10 cellular contexts compared by ENCODE assay signal in genomic region chr6:8082954-8083858, GRCh38. TPM values are rescaled to one million over a fixed set of nuclear protein-coding genes. Genes with fewer than 3 reads are reported as not detected.
DNase-seq lines count a peak whose midpoint lies in the region; ATAC-seq, FAIRE-seq and TF ChIP-seq lines count a peak whose summit lies in the region.
"Had no signal": no experiment of that assay in that cellular context is flagged by ENCODE, and none has a peak within 500 bp of the region (broad histone marks: within the 10 kb centered on the region; RNA-seq: fewer than 3 reads in every experiment).

No MANE protein-coding gene starts in this region.

- in situ Hi-C loops in astrocyte of the cerebellum (cut with HindIII; ENCODE audit: low sequenced_read_pairs) (no loop called here), HepG2 (cut with HindIII; ENCODE audit: extremely low pct_ligation_motif_present, low pct_unique_long_range_greater_than_20kb) (no loop called here)

- TF ChIP-seq EP300 in HepG2 (IDR thresholded peaks at IDR 0.05; ENCODE audit: low read depth in 2 of 2, low read length in 2 of 2), result no peak
- TF ChIP-seq EP300 in HepG2 (CRISPR knock-in tag; IDR thresholded peaks at IDR 0.05; ENCODE audit: borderline replicate concordance), result no peak

- H3K27ac ChIP-seq in AG04450 (ENCODE audit: low read depth, low read length), result peak overlapping the region; percentile 73
- peak overlapping the region; percentile 85 for H3K27ac ChIP-seq in HepG2 (ENCODE audit: extremely low read length, insufficient read depth, low read length)

- H3K4me1 ChIP-seq in HepG2 (ENCODE audit: insufficient read depth, low read length), result peaks cover 76% of the 10 kb centered on the region

- POLR2A ChIA-PET in AG04450 (lab: Yijun Ruan, JAX), result no interaction called here
- POLR2A ChIA-PET in HepG2 (lab: Yijun Ruan, JAX), result interaction anchor here (1.4 to 2.4 kb wide), 3 partner anchors 18 to 19 kb away, joined by 4 to 72 read pairs (median 10); partner anchors contain the start of genes BLOC1S5 and EEF1E1

- DNase-seq in AG04450 (ENCODE audit: low read depth, low spot score), result peak; percentile 59
- DNase-seq in HPDE6-E6E7 (ENCODE audit: extremely low spot score), result peak; percentile 79
- DNase-seq in astrocyte of the cerebellum (ENCODE audit: low read depth), result peak; percentile 49
- no peak for DNase-seq in HepG2 (ENCODE audit: low spot score)
- DNase-seq in mesothelial cell of epicardium (ENCODE audit: low spot score in 2 of 2, unreplicated experiment in 2 of 2), result no peak
- no peak for DNase-seq in stimulated activated naive CD4-positive, alpha-beta T cell (lab: John Stamatoyannopoulos, UW)
- DNase-seq: natural killer cell had no signal

- no peak overlapping the region for H3K27ac Mint-ChIP-seq in mesothelial cell of epicardium
- H3K27ac Mint-ChIP-seq: natural killer cell had no signal

- no peak overlapping the region for H3K4me3 ChIP-seq in AG04450 (ENCODE audit: low read depth, low read length)
- no peak overlapping the region for H3K4me3 ChIP-seq in astrocyte of the cerebellum (ENCODE audit: low read depth, low read length)
- no peak overlapping the region for H3K4me3 ChIP-seq in HepG2 (replicated peaks in 1 of 3; ENCODE audit: insufficient read depth in 1 of 3, low read depth in 2 of 3, low read length in 3 of 3)
- H3K4me3 ChIP-seq: GM12878 had no signal

- 55% methylated on average over 11 of the region's 11 CpGs for WGBS in HepG2 (ENCODE audit: low lambda C conversion rate)

- H3K4me2 ChIP-seq in HepG2 (ENCODE audit: low read depth, low read length), result peak overlapping the region; percentile 9; the same call in 1 of the 2 replicates

- H2AFZ ChIP-seq in HepG2 (ENCODE audit: low read length), result no peak overlapping the region

- no peak for FAIRE-seq in HepG2 (lab: Jason Lieb, UNC)
- FAIRE-seq: GM12878 had no signal

- no peak for TF ChIP-seq POLR2A in HepG2 (IDR thresholded peaks at IDR 0.05; ENCODE audit: insufficient read depth in 1 of 2, low read depth in 2 of 2, low read length in 2 of 2)

- H3K36me3 Mint-ChIP-seq in mesothelial cell of epicardium, result peaks cover 28% of the 10 kb centered on the region

- CTCF ChIA-PET in AG04450 (lab: Charles Lee) (no interaction called here), HepG2 (lab: Yijun Ruan, JAX; ENCODE audit: low intra/inter-chr PET ratio, low total read pairs) (no interaction called here)

- no peaks in the 10 kb centered on the region for H3K27me3 ChIP-seq in AG04450 (ENCODE audit: control insufficient read depth, insufficient read depth, low read length)
- no peaks in the 10 kb centered on the region for H3K27me3 ChIP-seq in HepG2 (ENCODE audit: control insufficient read depth in 1 of 2, insufficient read depth in 2 of 2, low read length in 2 of 2)

- H3K36me3 ChIP-seq in HepG2 (replicated peaks in 1 of 2; ENCODE audit: control insufficient read depth in 1 of 2, insufficient read depth in 2 of 2, low read length in 2 of 2), result peaks cover 10 to 30% of the 10 kb centered on the region in 2 experiments

- no peak overlapping the region; the same call in 1 of the 2 replicates for H3K9ac ChIP-seq in HepG2 (ENCODE audit: insufficient read depth, low read depth, low read length)

- H3K4me3 Mint-ChIP-seq in mesothelial cell of epicardium, result no peak overlapping the region
- H3K4me3 Mint-ChIP-seq: natural killer cell had no signal

- no peak for TF ChIP-seq RAD21 in HepG2 (CRISPR knock-in tag; IDR thresholded peaks at IDR 0.05)

- no peak for ATAC-seq in HepG2
- no peak for ATAC-seq in HG03432 (IDR thresholded peaks at IDR 0.05; ENCODE audit: unreplicated experiment)
- ATAC-seq in HG03045 (IDR thresholded peaks at IDR 0.05; ENCODE audit: unreplicated experiment), result no peak
- ATAC-seq: GM12878, natural killer cell had no signal

- H3K9me3 Mint-ChIP-seq in mesothelial cell of epicardium, result peaks cover 7% of the 10 kb centered on the region
- H3K9me3 Mint-ChIP-seq: natural killer cell had no signal

- H3K27me3 Mint-ChIP-seq in mesothelial cell of epicardium (ENCODE audit: low read depth), result no peaks in the 10 kb centered on the region

- TSS peak; percentile 2 for BruUV-seq in HepG2 (replicated peaks; lab: Mats Ljungman, UMichigan)

- peaks cover 17% of the 10 kb centered on the region for H3K4me1 Mint-ChIP-seq in mesothelial cell of epicardium

- H3K79me2 ChIP-seq in HepG2 (ENCODE audit: insufficient read depth, low read length), result peaks cover 34% of the 10 kb centered on the region

- no peak for TF ChIP-seq CTCF in AG04450 (IDR thresholded peaks at IDR 0.05; ENCODE audit: low read depth, low read length)
- no peak for TF ChIP-seq CTCF in astrocyte of the cerebellum (IDR thresholded peaks at IDR 0.05; ENCODE audit: low read depth, low read length, missing control alignments)
- TF ChIP-seq CTCF in HepG2 (CRISPR knock-in tag; IDR thresholded peaks at IDR 0.05), result no peak
- TF ChIP-seq CTCF in mesothelial cell of epicardium (IDR thresholded peaks at IDR 0.05; ENCODE audit: unreplicated experiment), result no peak

- no peaks in the 10 kb centered on the region for H3K9me3 ChIP-seq in AG04450 (ENCODE audit: control insufficient read depth, insufficient read depth, low read length)
- H3K9me3 ChIP-seq in HepG2 (ENCODE audit: low read length), result no peaks in the 10 kb centered on the region

- intact Hi-C loops in HepG2 (cut with micrococcal nuclease; ENCODE audit: unreplicated experiment), result no loop called here

- H4K20me1 ChIP-seq in HepG2 (ENCODE audit: insufficient read depth, low read length), result no peaks in the 10 kb centered on the region

TF ChIP-seq in HepG2, 621 proteins besides CTCF, POLR2A, EP300 and RAD21 (continues in another document):
- TF ChIP-seq SOX5 (CRISPR knock-in tag; IDR thresholded peaks at IDR 0.05; ENCODE audit: borderline replicate concordance) (peak; percentile 73), ATF7 (IDR thresholded peaks at IDR 0.05) (no peak), ATF7 (CRISPR knock-in tag; IDR thresholded peaks at IDR 0.05) (no peak), ZNF3 (CRISPR knock-in tag; IDR thresholded peaks at IDR 0.05) (no peak), HHEX (CRISPR knock-in tag; IDR thresholded peaks at IDR 0.05) (no peak), GPN1 (CRISPR knock-in tag; IDR thresholded peaks at IDR 0.05; ENCODE audit: borderline replicate concordance) (no peak), TOE1 (CRISPR knock-in tag; IDR thresholded peaks at IDR 0.05) (no peak)

RNA-seq across cellular contexts. Expression of gene BLOC1S5, which starts 19.0 kb away (rescaled TPM):
- polyA plus RNA-seq in AG04450 (2011; rRNA removed) (8.4 and 15.1 TPM in 2 replicates), HepG2 (2011; rRNA removed) (8.5 and 10.5 TPM in 2 replicates)
- polyA minus RNA-seq in AG04450 (2011; rRNA and poly(A)+ RNA removed), result 5.2 and 7.8 TPM in 2 replicates
- total RNA-seq in HepG2 (2016; rRNA removed; fragmentation: Illumina TruSeq; extraction: Trizol) (41.5 and 63.5 TPM in 2 replicates), mesothelial cell of epicardium (16.5 to 20.9 TPM (median 19.7 TPM) in 3 replicates)
- 11.2 and 12.1 TPM in 2 replicates for total RNA-seq in HepG2 (2016; cell fraction: cytosol; rRNA removed; fragmentation: Illumina TruSeq; extraction: Trizol; ENCODE audit: low read depth)
- 40.0 and 66.3 TPM in 2 replicates for total RNA-seq in HepG2 (2016; cell fraction: insoluble cytoplasmic fraction; rRNA removed; fragmentation: Illumina TruSeq; extraction: Trizol)
- 32.2 and 33.6 TPM in 2 replicates for total RNA-seq in HepG2 (2016; cell fraction: membrane; rRNA removed; fragmentation: Illumina TruSeq; extraction: Trizol)
- total RNA-seq in HepG2 (2016; cell fraction: nucleus; rRNA removed; fragmentation: Illumina TruSeq; extraction: Trizol), result 22.8 and 26.5 TPM in 2 replicates
- polyA plus RNA-seq in HepG2 (2011; cell fraction: cytosol; rRNA removed), result 5.3 and 9.2 TPM in 2 replicates
- 1.9 and 2.2 TPM in 2 replicates for polyA plus RNA-seq in HepG2 (2011; cell fraction: nucleus; rRNA removed)
- polyA plus RNA-seq in HepG2 (2012), result 15.3 and 19.3 TPM in 2 replicates
- 6.5 and 6.7 TPM in 2 replicates for polyA plus RNA-seq in HepG2 (2016; cell fraction: cytosol; fragmentation: Illumina TruSeq; extraction: Trizol; ENCODE audit: low read depth)
- polyA plus RNA-seq in HepG2 (2016; cell fraction: insoluble cytoplasmic fraction; fragmentation: Illumina TruSeq; extraction: Trizol; ENCODE audit: low read depth), result 46.8 and 46.9 TPM in 2 replicates
- polyA plus RNA-seq in HepG2 (2016; cell fraction: membrane; fragmentation: Illumina TruSeq; extraction: Trizol; ENCODE audit: low read depth), result 16.1 and 17.3 TPM in 2 replicates
- 15.0 and 16.2 TPM in 2 replicates for polyA plus RNA-seq in HepG2 (2016; cell fraction: nucleus; fragmentation: Illumina TruSeq; extraction: Trizol; ENCODE audit: insufficient read depth, low read depth)
- polyA minus RNA-seq in HepG2 (2011; rRNA and poly(A)+ RNA removed; ENCODE audit: low replicate concordance), result 1.4 and 3.1 TPM in 2 replicates
- 7.6 and 10.1 TPM in 2 replicates for polyA minus RNA-seq in HepG2 (2011; cell fraction: cytosol; rRNA and poly(A)+ RNA removed)
- polyA minus RNA-seq in HepG2 (2011; cell fraction: nucleus; rRNA and poly(A)+ RNA removed), result 20.7 and 27.4 TPM in 2 replicates

RNA-seq across cellular contexts. Expression of gene EEF1E1, which starts 19.1 kb away (rescaled TPM):
- 51.1 and 65.1 TPM in 2 replicates for polyA plus RNA-seq in AG04450 (2011; rRNA removed)
- 13.0 and 20.3 TPM in 2 replicates for polyA minus RNA-seq in AG04450 (2011; rRNA and poly(A)+ RNA removed)
- total RNA-seq in HepG2 (2016; rRNA removed; fragmentation: Illumina TruSeq; extraction: Trizol), result 188 and 270 TPM in 2 replicates
- 62.9 and 68.9 TPM in 2 replicates for total RNA-seq in HepG2 (2016; cell fraction: cytosol; rRNA removed; fragmentation: Illumina TruSeq; extraction: Trizol; ENCODE audit: low read depth)
- 186 and 287 TPM in 2 replicates for total RNA-seq in HepG2 (2016; cell fraction: insoluble cytoplasmic fraction; rRNA removed; fragmentation: Illumina TruSeq; extraction: Trizol)
- total RNA-seq in HepG2 (2016; cell fraction: membrane; rRNA removed; fragmentation: Illumina TruSeq; extraction: Trizol), result 86.5 and 89.3 TPM in 2 replicates
- 93.4 and 98.7 TPM in 2 replicates for total RNA-seq in HepG2 (2016; cell fraction: nucleus; rRNA removed; fragmentation: Illumina TruSeq; extraction: Trizol)
- 94.5 and 128 TPM in 2 replicates for polyA plus RNA-seq in HepG2 (2011; rRNA removed)
- 93.8 and 101 TPM in 2 replicates for polyA plus RNA-seq in HepG2 (2011; cell fraction: cytosol; rRNA removed)
- 27.9 and 33.4 TPM in 2 replicates for polyA plus RNA-seq in HepG2 (2011; cell fraction: nucleus; rRNA removed)
- polyA plus RNA-seq in HepG2 (2012), result 93.5 and 97.9 TPM in 2 replicates
- polyA plus RNA-seq in HepG2 (2016; cell fraction: cytosol; fragmentation: Illumina TruSeq; extraction: Trizol; ENCODE audit: low read depth), result 51.5 and 51.7 TPM in 2 replicates
- 263 and 287 TPM in 2 replicates for polyA plus RNA-seq in HepG2 (2016; cell fraction: insoluble cytoplasmic fraction; fragmentation: Illumina TruSeq; extraction: Trizol; ENCODE audit: low read depth)
- 64.6 and 67.7 TPM in 2 replicates for polyA plus RNA-seq in HepG2 (2016; cell fraction: membrane; fragmentation: Illumina TruSeq; extraction: Trizol; ENCODE audit: low read depth)
- 113 and 114 TPM in 2 replicates for polyA plus RNA-seq in HepG2 (2016; cell fraction: nucleus; fragmentation: Illumina TruSeq; extraction: Trizol; ENCODE audit: insufficient read depth, low read depth)
- polyA minus RNA-seq in HepG2 (2011; rRNA and poly(A)+ RNA removed; ENCODE audit: low replicate concordance), result 20.7 and 22.4 TPM in 2 replicates
- polyA minus RNA-seq in HepG2 (2011; cell fraction: cytosol; rRNA and poly(A)+ RNA removed), result 21.0 and 30.3 TPM in 2 replicates
- 82.0 and 84.3 TPM in 2 replicates for polyA minus RNA-seq in HepG2 (2011; cell fraction: nucleus; rRNA and poly(A)+ RNA removed)
- total RNA-seq in mesothelial cell of epicardium, result 31.1 to 34.0 TPM (median 32.4 TPM) in 3 replicates

Comparison
In these comparisons a context has a peak if more than half of its experiments do, and no peak if none do; other contexts are left out.
1. DNase-seq: peak in AG04450 (single experiment), HPDE6-E6E7 (single experiment) and astrocyte of the cerebellum (single experiment); none in HepG2 (single experiment), mesothelial cell of epicardium (0 of 2) and stimulated activated naive CD4-positive, alpha-beta T cell (0 of 6).